8 cellular contexts compared by ENCODE assay signal in the genomic region with DNA sequence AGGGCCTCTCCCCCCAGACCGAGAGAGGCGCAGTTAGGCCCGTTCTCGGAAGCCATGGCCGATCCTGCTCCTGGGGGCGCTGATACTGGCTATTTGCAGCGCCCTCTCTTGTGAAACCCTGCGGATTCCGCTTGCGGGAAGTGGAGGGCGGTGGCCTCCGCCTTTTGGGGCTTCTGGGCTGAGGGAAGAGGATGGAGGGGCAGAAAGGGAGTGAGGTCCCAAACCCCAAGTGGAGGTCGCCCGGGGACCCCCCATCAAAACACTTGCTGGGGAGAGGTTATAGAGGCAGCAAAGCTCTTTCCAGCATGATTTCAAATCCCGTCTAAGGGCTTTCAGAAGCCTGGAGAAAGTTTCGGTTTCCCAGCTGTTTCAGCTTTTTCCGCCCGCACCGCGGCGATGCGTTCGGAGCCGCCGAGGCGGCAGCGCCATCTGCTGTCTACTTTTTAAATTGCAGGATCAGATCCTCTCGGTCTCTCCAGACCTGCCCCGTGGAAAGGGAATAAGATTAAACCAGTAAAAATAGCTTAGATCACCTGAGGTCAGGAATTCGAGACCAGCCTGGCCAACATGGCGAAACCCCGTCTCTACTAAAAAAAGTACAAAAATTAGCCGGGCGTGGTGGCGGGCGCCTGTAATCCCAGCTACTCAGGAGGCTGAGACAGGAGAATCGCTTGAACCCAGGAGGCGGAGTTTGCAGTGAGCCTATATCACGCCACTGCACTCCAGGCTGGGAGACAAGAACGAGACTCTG. TPM values are rescaled to one million over a fixed set of nuclear protein-coding genes. Genes with fewer than 3 reads are reported as not detected.
DNase-seq lines count a peak whose midpoint lies in the region; ATAC-seq and TF ChIP-seq lines count a peak whose summit lies in the region.

No MANE protein-coding gene starts in this region.

- H3K79me2 ChIP-seq in DOHH2 (ENCODE audit: control insufficient read depth, low read length) (no peaks in the 10 kb centered on the region), PC-9 (ENCODE audit: low read depth) (no peaks in the 10 kb centered on the region)

- 0 out of 2 replicates have a peak overlapping the region, but pooled peaks have one; percentile 3 for H3K4me3 ChIP-seq in DOHH2 (ENCODE audit: low read length)
- H3K4me3 ChIP-seq in HL-60 (replicated peaks; ENCODE audit: insufficient read depth, low read length), result peak overlapping the region; percentile 39
- peak overlapping the region; percentile 45; the same call in 1 of the 2 replicates for H3K4me3 ChIP-seq in PC-9
- H3K4me3 ChIP-seq in fibroblast of pulmonary artery (replicated peaks; ENCODE audit: low read depth, low read length), result peak overlapping the region; percentile 58

- no peaks in the 10 kb centered on the region for H4K20me1 ChIP-seq in DOHH2 (ENCODE audit: control insufficient read depth, insufficient read depth, low read depth, low read length)
- H4K20me1 ChIP-seq in PC-9 (ENCODE audit: insufficient read depth), result no peaks in the 10 kb centered on the region

- POLR2A ChIA-PET in PC-9 (lab: Charles Lee; ENCODE audit: unreplicated experiment), result interaction anchor here (0.7 kb wide), 1 partner anchor 37 kb away, joined by 3 read pairs; no protein-coding TSS in a partner anchor

- no TSS peak for BruUV-seq in PC-9 (replicated peaks; lab: Mats Ljungman, UMichigan)

- H3K27me3 ChIP-seq in DOHH2 (ENCODE audit: control insufficient read depth, low read length) (no peaks in the 10 kb centered on the region), HL-60 (ENCODE audit: insufficient read depth, poor library complexity, severe bottlenecking) (no peaks in the 10 kb centered on the region), PC-9 (ENCODE audit: insufficient read depth, low read depth) (no peaks in the 10 kb centered on the region)

- no peaks in the 10 kb centered on the region for H3K27me3 Mint-ChIP-seq in activated T-helper 2 cell treated with anti-CD3 and anti-CD28 coated beads, Interferon-gamma antibody, Interleukin-2, Interleukin-4, amounts not matched to agents 10 μg/mL and 5 μg/mL and 100 μg/mL, durations not matched to agents 14 hours and 24 hours and 36 hours (ENCODE audit: low read depth)
- H3K27me3 Mint-ChIP-seq in natural killer cell (ENCODE audit: low read depth in 2 of 2), result no peaks in the 10 kb centered on the region

- peak overlapping the region; percentile 33 for H3K4me2 ChIP-seq in DOHH2 (ENCODE audit: low read length)
- peak overlapping the region; percentile 70 for H3K4me2 ChIP-seq in PC-9

- peak; percentile 66 for TF ChIP-seq CTCF in DOHH2 (IDR thresholded peaks at IDR 0.05; ENCODE audit: low read depth, low read length, poor library complexity, severe bottlenecking)
- peak; percentile 68 for TF ChIP-seq CTCF in HL-60 (IDR thresholded peaks at IDR 0.05; ENCODE audit: insufficient read depth, low read length)
- peak; percentile 93 for TF ChIP-seq CTCF in PC-9 (conservative IDR thresholded peaks at IDR 0.05)
- TF ChIP-seq CTCF in fibroblast of pulmonary artery (IDR thresholded peaks at IDR 0.05; ENCODE audit: low read length, missing control alignments), result peak; percentile 80
- TF ChIP-seq CTCF in natural killer cell (IDR thresholded peaks at IDR 0.05), result peak; percentile 80

- H3K9me2 ChIP-seq in DOHH2 (replicated peaks; ENCODE audit: control insufficient read depth, low read length), result no peaks in the 10 kb centered on the region
- no peaks in the 10 kb centered on the region for H3K9me2 ChIP-seq in PC-9 (ENCODE audit: insufficient read depth)

- peak overlapping the region; percentile 17 for H3K27ac Mint-ChIP-seq in activated T-helper 2 cell treated with anti-CD3 and anti-CD28 coated beads, Interferon-gamma antibody, Interleukin-2, Interleukin-4, amounts not matched to agents 10 μg/mL and 5 μg/mL and 100 μg/mL, durations not matched to agents 14 hours and 24 hours and 36 hours
- peak overlapping the region; percentile 73 to 93 for H3K27ac Mint-ChIP-seq in natural killer cell

- H3K4me3 Mint-ChIP-seq in activated T-helper 2 cell treated with anti-CD3 and anti-CD28 coated beads, Interferon-gamma antibody, Interleukin-2, Interleukin-4, amounts not matched to agents 10 μg/mL and 5 μg/mL and 100 μg/mL, durations not matched to agents 14 hours and 24 hours and 36 hours (ENCODE audit: low read depth), result peak overlapping the region; percentile 55
- peak overlapping the region; percentile 83 for H3K4me3 Mint-ChIP-seq in natural killer cell

- H3K9me3 ChIP-seq in DOHH2 (ENCODE audit: control insufficient read depth, insufficient read depth, low read length) (no peaks in the 10 kb centered on the region), PC-9 (ENCODE audit: insufficient read depth, low read depth) (no peaks in the 10 kb centered on the region)

- peaks cover 5% of the 10 kb centered on the region for H3K9me3 Mint-ChIP-seq in activated T-helper 2 cell treated with anti-CD3 and anti-CD28 coated beads, Interferon-gamma antibody, Interleukin-2, Interleukin-4, amounts not matched to agents 10 μg/mL and 5 μg/mL and 100 μg/mL, durations not matched to agents 14 hours and 24 hours and 36 hours
- H3K9me3 Mint-ChIP-seq in natural killer cell, result no peaks in the 10 kb centered on the region

- peak overlapping the region; percentile 80; the same call in 1 of the 2 replicates for H2AFZ ChIP-seq in PC-9

- CTCF ChIA-PET in PC-9 (lab: Charles Lee), result interaction anchor here (0.6 to 1.3 kb wide), 7 partner anchors 55 to 640 kb away, joined by 3 to 8 read pairs (median 4); a partner anchor contains a TSS

- H3K36me3 ChIP-seq in DOHH2 (ENCODE audit: control insufficient read depth, low read length) (no peaks in the 10 kb centered on the region), PC-9 (ENCODE audit: low read depth) (no peaks in the 10 kb centered on the region)

- no peaks in the 10 kb centered on the region for H3F3A ChIP-seq in DOHH2 (ENCODE audit: control insufficient read depth, insufficient read depth)
- 0 out of 2 replicates have a peak, but pooled peaks cover 4% of the 10 kb centered on the region for H3F3A ChIP-seq in PC-9 (ENCODE audit: insufficient read depth, low read depth)

- peak; percentile 73 to 78 (median 74) for ATAC-seq in natural killer cell
- no peak for ATAC-seq in GM19463 (IDR thresholded peaks at IDR 0.05; ENCODE audit: unreplicated experiment)

- DNase-seq in HL-60 (ENCODE audit: low read depth in 1 of 2, low spot score in 1 of 2) (peak; percentile 37 to 76), PC-9 (peak; percentile 51 to 79), fibroblast of pulmonary artery (ENCODE audit: low read depth) (peak; percentile 76), natural killer cell (peak; percentile 80)
- peak; percentile 74 for DNase-seq in activated T-helper 2 cell treated with anti-CD3 and anti-CD28 coated beads, Interferon-gamma antibody, Interleukin-2, Interleukin-4, amounts not matched to agents 10 μg/mL and 5 μg/mL and 100 μg/mL, durations not matched to agents 14 hours and 24 hours and 36 hours (ENCODE audit: low spot score)
- peak; percentile 41 to 53 for DNase-seq in stimulated activated CD8-positive, alpha-beta memory T cell treated with anti-CD3 and anti-CD28 coated beads, Interleukin-7, amount 100 ng/mL, for 48 hours (ENCODE audit: extremely low read depth in 1 of 2, low read depth in 1 of 2)

- H3K4me1 ChIP-seq in DOHH2 (ENCODE audit: control insufficient read depth, low read length) (no peaks in the 10 kb centered on the region), PC-9 (replicated peaks; ENCODE audit: insufficient read depth) (peaks cover 14% of the 10 kb centered on the region)

- H3K27ac ChIP-seq in DOHH2 (ENCODE audit: low read depth, low read length) (no peak overlapping the region), HL-60 (replicated peaks) (no peak overlapping the region), PC-9 (no peak overlapping the region)

- peaks cover 34% of the 10 kb centered on the region for H3K4me1 Mint-ChIP-seq in activated T-helper 2 cell treated with anti-CD3 and anti-CD28 coated beads, Interferon-gamma antibody, Interleukin-2, Interleukin-4, amounts not matched to agents 10 μg/mL and 5 μg/mL and 100 μg/mL, durations not matched to agents 14 hours and 24 hours and 36 hours (ENCODE audit: low read depth)
- H3K4me1 Mint-ChIP-seq in natural killer cell, result peaks cover 23 to 30% of the 10 kb centered on the region in 2 donors

- intact Hi-C loops in PC-9 (cut with micrococcal nuclease; ENCODE audit: unreplicated experiment), result loop anchor here (1.0 to 5.0 kb wide), 6 partner anchors 82 to 643 kb away; no protein-coding TSS in a partner anchor
- intact Hi-C loops in activated T-helper 2 cell treated with anti-CD3 and anti-CD28 coated beads, Interferon-gamma antibody, Interleukin-2, Interleukin-4, amounts not matched to agents 10 μg/mL and 5 μg/mL and 100 μg/mL, durations not matched to agents 14 hours and 24 hours and 36 hours (cut with micrococcal nuclease), result loop anchor here (1.0 to 5.0 kb wide), 5 partner anchors 37 to 328 kb away; a partner anchor contains a TSS
- intact Hi-C loops in natural killer cell (cut with micrococcal nuclease), result loop anchor here (1.0 to 5.0 kb wide), 4 partner anchors 118 to 641 kb away; a partner anchor contains a TSS

- peaks cover 22% of the 10 kb centered on the region for H3K36me3 Mint-ChIP-seq in activated T-helper 2 cell treated with anti-CD3 and anti-CD28 coated beads, Interferon-gamma antibody, Interleukin-2, Interleukin-4, amounts not matched to agents 10 μg/mL and 5 μg/mL and 100 μg/mL, durations not matched to agents 14 hours and 24 hours and 36 hours (ENCODE audit: low read depth)
- no peaks in the 10 kb centered on the region for H3K36me3 Mint-ChIP-seq in natural killer cell

RNA-seq across cellular contexts. Expression of a gene that starts 15.8 kb away (rescaled TPM):
- total RNA-seq in PC-9 (2021), result not detected in 2 replicates
- total RNA-seq in activated T-helper 2 cell treated with anti-CD3 and anti-CD28 coated beads, Interferon-gamma antibody, Interleukin-2, Interleukin-4, amounts not matched to agents 10 μg/mL and 5 μg/mL and 100 μg/mL, durations not matched to agents 14 hours and 24 hours and 36 hours, result 34.9 and 35.2 TPM in 2 replicates
- total RNA-seq in natural killer cell, result 10 to 100 TPM; 33.0 to 53.9 (median 51.7) TPM

RNA-seq across cellular contexts. Expression of a gene that starts 28.1 kb away (rescaled TPM):
- total RNA-seq in PC-9 (2021) (0.70 and 0.75 TPM in 2 replicates), natural killer cell (1 to 10 TPM; 2.8 to 8.6 (median 2.9) TPM)
- total RNA-seq in activated T-helper 2 cell treated with anti-CD3 and anti-CD28 coated beads, Interferon-gamma antibody, Interleukin-2, Interleukin-4, amounts not matched to agents 10 μg/mL and 5 μg/mL and 100 μg/mL, durations not matched to agents 14 hours and 24 hours and 36 hours, result 7.4 and 8.8 TPM in 2 replicates

Comparison
In these comparisons a context has a peak if more than half of its experiments do, and no peak if none do; other contexts are left out.
1. H3K4me3 ChIP-seq: peak in every context shown above with its lines; median percentile 58 in fibroblast of pulmonary artery; 45 in PC-9; 39 in HL-60; 3 in DOHH2.
2. RNA of a gene that starts 15.8 kb away (total RNA-seq): 33.0 to 53.9 TPM in natural killer cell and 34.9 to 35.2 TPM in activated T-helper 2 cell treated with anti-CD3 and anti-CD28 coated beads, Interferon-gamma antibody, Interleukin-2, Interleukin-4, amounts not matched to agents 10 μg/mL and 5 μg/mL and 100 μg/mL, durations not matched to agents 14 hours and 24 hours and 36 hours; not detected in PC-9; every median in the first group is over 10 times any median in the second.
3. Peak in every context shown above with its lines, with median percentiles within 50 percentile points of each other: CTCF ChIP-seq and DNase-seq.